15 cellular contexts compared by ENCODE assay signal in the genomic region with DNA sequence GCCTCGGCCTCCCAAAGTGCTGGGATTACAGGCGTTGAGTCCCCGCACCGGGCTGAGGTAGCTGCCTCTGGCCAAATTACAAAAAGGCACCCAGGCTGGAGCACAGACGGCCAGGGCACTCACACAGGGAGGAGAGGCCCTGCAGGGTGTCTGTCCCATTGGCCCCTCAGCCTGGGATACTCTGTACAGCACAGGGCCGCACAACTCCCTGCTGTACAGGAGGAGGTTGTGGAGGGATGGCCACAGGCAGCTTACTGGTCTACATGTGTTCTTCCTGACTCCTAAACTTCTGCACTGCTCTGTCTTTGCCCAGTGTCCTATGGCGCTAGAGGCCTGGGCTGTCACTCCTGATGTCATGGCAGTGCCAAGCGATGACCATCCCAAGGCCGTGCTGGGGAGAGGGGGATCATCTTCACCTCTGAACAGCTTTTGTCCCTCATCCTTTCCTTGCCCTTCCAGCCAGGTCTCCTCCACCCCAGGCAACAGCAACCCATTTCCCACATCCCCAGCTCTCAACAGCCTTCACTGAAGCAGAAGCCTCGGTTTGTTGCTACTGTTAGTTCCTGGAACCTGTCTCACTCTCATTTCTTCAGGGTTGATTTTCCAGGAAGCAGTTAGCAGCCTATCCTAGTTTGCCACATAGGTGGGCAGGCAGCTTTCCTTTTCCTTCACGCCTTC. TPM values are rescaled to one million over a fixed set of nuclear protein-coding genes. Genes with fewer than 3 reads are reported as not detected.
DNase-seq lines count a peak whose midpoint lies in the region; ATAC-seq and TF ChIP-seq lines count a peak whose summit lies in the region.
"Had no signal": no experiment of that assay in that cellular context is flagged by ENCODE, and none has a peak within 500 bp of the region (broad histone marks: within the 10 kb centered on the region; RNA-seq: fewer than 3 reads in every experiment).

No MANE protein-coding gene starts in this region.

- CTCF ChIA-PET in RWPE1 (lab: Yijun Ruan, JAX) = no interaction called here

- no peak overlapping the region for H3K4me3 ChIP-seq in brain microvascular endothelial cell (ENCODE audit: low read depth, low read length)
- H3K4me3 ChIP-seq: BLaER1 treated with 17β-estradiol and CSF1 and Interleukin-3, amounts not matched to agents 10 nM and 100 nM; lower lobe of right lung; Peyer's patch; skin epidermis had no signal

- H3K4me3 Mint-ChIP-seq in activated CD4-positive, alpha-beta T cell treated with anti-CD3 and anti-CD28 coated beads, Interleukin-2, amount 10 ng/mL, durations not matched to agents 24 days and 14 days = peak overlapping the region; percentile 11
- no peak overlapping the region for H3K4me3 Mint-ChIP-seq in dendritic cell treated with granulocyte-macrophage colony-stimulating factor and Interleukin-4, amounts not matched to agents 40 ng/mL and 50 ng/mL, for 4 days
- peak overlapping the region; percentile 61 for H3K4me3 Mint-ChIP-seq in progenitor cell of endocrine pancreas (ENCODE audit: low read depth)

- in situ Hi-C loops in brain microvascular endothelial cell (cut with HindIII; ENCODE audit: low pct_ligation_motif_present, low sequenced_read_pairs) = no loop called here

- POLR2A ChIA-PET in RWPE1 (lab: Yijun Ruan, JAX; ENCODE audit: low non-redundant PET) = no interaction called here

- H3K36me3 ChIP-seq in brain microvascular endothelial cell (replicated peaks) = peaks cover 7% of the 10 kb centered on the region
- H3K36me3 ChIP-seq: Peyer's patch had no signal

- H3K27ac Mint-ChIP-seq in activated CD4-positive, alpha-beta T cell treated with anti-CD3 and anti-CD28 coated beads, Interleukin-2, amount 10 ng/mL, durations not matched to agents 24 days and 14 days = peak overlapping the region; percentile 91
- H3K27ac Mint-ChIP-seq in dendritic cell treated with granulocyte-macrophage colony-stimulating factor and Interleukin-4, amounts not matched to agents 40 ng/mL and 50 ng/mL, for 4 days = peak overlapping the region; percentile 15
- H3K27ac Mint-ChIP-seq in progenitor cell of endocrine pancreas = no peak overlapping the region

- no peak for TF ChIP-seq CTCF in RWPE1 (conservative IDR thresholded peaks at IDR 0.05; ENCODE audit: low read depth)
- no peak for TF ChIP-seq CTCF in progenitor cell of endocrine pancreas (IDR thresholded peaks at IDR 0.05; ENCODE audit: unreplicated experiment)
- no peak for TF ChIP-seq CTCF in brain microvascular endothelial cell (IDR thresholded peaks at IDR 0.05; ENCODE audit: low read depth, low read length, missing control alignments)

- H3K4me1 Mint-ChIP-seq in activated CD4-positive, alpha-beta T cell treated with anti-CD3 and anti-CD28 coated beads, Interleukin-2, amount 10 ng/mL, durations not matched to agents 24 days and 14 days = peaks cover 22% of the 10 kb centered on the region
- peaks cover 33% of the 10 kb centered on the region for H3K4me1 Mint-ChIP-seq in dendritic cell treated with granulocyte-macrophage colony-stimulating factor and Interleukin-4, amounts not matched to agents 40 ng/mL and 50 ng/mL, for 4 days (ENCODE audit: low read depth)
- H3K4me1 Mint-ChIP-seq in progenitor cell of endocrine pancreas (ENCODE audit: low read depth) = peaks cover 9% of the 10 kb centered on the region

- no peak for DNase-seq in activated CD4-positive, alpha-beta T cell treated with anti-CD3 and anti-CD28 coated beads, Interleukin-2, amount 10 ng/mL, durations not matched to agents 24 days and 14 days
- DNase-seq in activated CD4-positive, alpha-beta T cell treated with anti-CD3 and anti-CD28 coated beads, Interleukin-2, amount 50 U/mL, for 4 hours = no peak
- no peak for DNase-seq in RWPE1 (ENCODE audit: low spot score)
- no peak for DNase-seq in progenitor cell of endocrine pancreas (ENCODE audit: low spot score, unreplicated experiment)
- no peak for DNase-seq in brain microvascular endothelial cell
- no peak for DNase-seq in NOMO-1 (lab: John Stamatoyannopoulos, UW; ENCODE audit: unreplicated experiment in 2 of 2)
- DNase-seq: lower lobe of right lung; NCI-H1417 treated with DMSO at 0.1 percent for 48 hours; NCI-H2171; stimulated activated CD4-positive, alpha-beta T cell treated with anti-CD3 and anti-CD28 coated beads, Interleukin-2, amount 100 ng/mL, for 48 hours had no signal

- no peaks in the 10 kb centered on the region for H3K27me3 Mint-ChIP-seq in activated CD4-positive, alpha-beta T cell treated with anti-CD3 and anti-CD28 coated beads, Interleukin-2, amount 10 ng/mL, durations not matched to agents 24 days and 14 days
- no peaks in the 10 kb centered on the region for H3K27me3 Mint-ChIP-seq in dendritic cell treated with granulocyte-macrophage colony-stimulating factor and Interleukin-4, amounts not matched to agents 40 ng/mL and 50 ng/mL, for 4 days
- H3K27me3 Mint-ChIP-seq in progenitor cell of endocrine pancreas = no peaks in the 10 kb centered on the region

- H3K36me3 Mint-ChIP-seq in activated CD4-positive, alpha-beta T cell treated with anti-CD3 and anti-CD28 coated beads, Interleukin-2, amount 10 ng/mL, durations not matched to agents 24 days and 14 days (ENCODE audit: low read depth) = peaks cover 10% of the 10 kb centered on the region
- H3K36me3 Mint-ChIP-seq in dendritic cell treated with granulocyte-macrophage colony-stimulating factor and Interleukin-4, amounts not matched to agents 40 ng/mL and 50 ng/mL, for 4 days (ENCODE audit: low read depth) = peaks cover 19% of the 10 kb centered on the region
- peaks cover 3% of the 10 kb centered on the region for H3K36me3 Mint-ChIP-seq in progenitor cell of endocrine pancreas (ENCODE audit: insufficient read depth)

- intact Hi-C loops in activated CD4-positive, alpha-beta T cell treated with anti-CD3 and anti-CD28 coated beads, Interleukin-2, amount 10 ng/mL, durations not matched to agents 24 days and 14 days (cut with micrococcal nuclease) = loop anchor here (10.0 kb wide), 1 partner anchor 312 kb away; a partner anchor contains a TSS
- intact Hi-C loops in dendritic cell treated with granulocyte-macrophage colony-stimulating factor and Interleukin-4, amounts not matched to agents 40 ng/mL and 50 ng/mL, for 4 days (cut with micrococcal nuclease) = loop anchor here (5.0 kb wide), 1 partner anchor 200 kb away; a partner anchor contains a TSS

- peak overlapping the region; percentile 17 for H3K27ac ChIP-seq in RWPE1
- H3K27ac ChIP-seq in brain microvascular endothelial cell = no peak overlapping the region
- H3K27ac ChIP-seq: lower lobe of right lung, Peyer's patch, skin epidermis had no signal

- H3K27me3 ChIP-seq in brain microvascular endothelial cell (replicated peaks) = no peaks in the 10 kb centered on the region
- H3K27me3 ChIP-seq: BLaER1 treated with 17β-estradiol and CSF1 and Interleukin-3, amounts not matched to agents 10 nM and 100 nM; Peyer's patch had no signal

- H3K9me3 Mint-ChIP-seq in activated CD4-positive, alpha-beta T cell treated with anti-CD3 and anti-CD28 coated beads, Interleukin-2, amount 10 ng/mL, durations not matched to agents 24 days and 14 days = no peaks in the 10 kb centered on the region
- no peaks in the 10 kb centered on the region for H3K9me3 Mint-ChIP-seq in dendritic cell treated with granulocyte-macrophage colony-stimulating factor and Interleukin-4, amounts not matched to agents 40 ng/mL and 50 ng/mL, for 4 days
- no peaks in the 10 kb centered on the region for H3K9me3 Mint-ChIP-seq in progenitor cell of endocrine pancreas (ENCODE audit: low read depth)

- no peak for ATAC-seq in HG03196 (IDR thresholded peaks at IDR 0.05; ENCODE audit: unreplicated experiment)
- ATAC-seq: lower lobe of right lung had no signal

RNA-seq across cellular contexts. Expression of a gene that starts 1.8 kb away (rescaled TPM):
- 45.3 and 51.6 TPM in 2 replicates for total RNA-seq in activated CD4-positive, alpha-beta T cell treated with anti-CD3 and anti-CD28 coated beads, Interleukin-2, amount 10 ng/mL, durations not matched to agents 24 days and 14 days
- 68.3 and 70.4 TPM in 2 replicates for total RNA-seq in progenitor cell of endocrine pancreas
